Comparison of ENCODE assay signal across 9 cellular contexts in the genomic region with DNA sequence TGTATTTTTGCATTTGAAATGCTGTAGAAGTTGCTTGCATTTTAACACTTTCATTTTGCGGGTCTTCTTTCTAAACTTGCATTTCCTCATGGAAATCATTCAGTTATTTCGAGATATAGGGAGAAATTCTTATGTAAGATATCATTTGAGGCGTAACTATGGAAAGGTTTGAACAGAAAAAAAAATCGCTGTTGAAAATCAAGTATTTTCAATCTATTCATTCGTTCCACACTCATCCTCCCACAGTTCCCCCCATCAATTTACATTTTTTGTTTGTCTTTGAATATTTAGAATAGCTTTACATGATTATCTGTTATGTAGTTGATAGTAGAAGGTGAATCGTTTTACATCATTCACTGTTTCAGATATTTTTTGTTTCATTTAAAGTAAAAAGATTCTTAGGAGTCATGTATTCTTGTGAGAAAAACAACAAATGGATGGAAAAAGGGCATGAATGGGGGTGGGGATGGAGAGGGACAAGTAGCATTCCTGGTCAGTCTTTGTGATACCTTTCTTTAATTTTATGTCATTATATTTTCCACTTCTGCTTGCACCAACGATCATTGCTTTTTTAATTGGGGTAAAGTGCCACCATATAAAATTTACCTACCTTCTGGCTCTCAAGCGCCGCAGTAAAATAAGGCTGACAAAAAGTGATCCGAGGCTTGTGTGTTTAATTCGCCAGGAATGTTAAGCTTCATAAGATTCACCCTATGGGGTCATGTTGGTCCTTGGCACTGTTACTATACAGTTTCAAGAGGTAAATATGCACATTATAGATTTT. TPM values are rescaled to one million over a fixed set of nuclear protein-coding genes. Genes with fewer than 3 reads are reported as not detected.
DNase-seq lines count a peak whose midpoint lies in the region; ATAC-seq and TF ChIP-seq lines count a peak whose summit lies in the region.
"Had no signal": no experiment of that assay in that cellular context is flagged by ENCODE, and none has a peak within 500 bp of the region (broad histone marks: within the 10 kb centered on the region; RNA-seq: fewer than 3 reads in every experiment).

No MANE protein-coding gene starts in this region.

- H3K9me3 ChIP-seq in tibial artery, result no peaks in the 10 kb centered on the region
- H3K9me3 ChIP-seq in CD8-positive, alpha-beta T cell (ENCODE audit: low read length), result no peaks in the 10 kb centered on the region

- intact Hi-C loops in tibial artery (cut with DNase I; ENCODE audit: low total_unique reads), result no loop called here
- intact Hi-C loops in CD8-positive, alpha-beta T cell (cut with DNase I, micrococcal nuclease), result loop anchor here in 1 of 2 experiments (10.0 kb wide), 1 partner anchor 1906 kb away; the partner anchor contains the start of gene OTUD1

- H3K27me3 ChIP-seq in layer of hippocampus (ENCODE audit: control insufficient read depth, insufficient read depth, low read length) (no peaks in the 10 kb centered on the region), tibial artery (peaks cover 0 to under 1% of the 10 kb centered on the region in 2 donors)
- H3K27me3 ChIP-seq in CD8-positive, alpha-beta T cell (ENCODE audit: insufficient read depth, low read length), result peaks cover 8% of the 10 kb centered on the region

- H3K27ac ChIP-seq in layer of hippocampus (ENCODE audit: low read depth, low read length) (peak overlapping the region; percentile 94), tibial artery (peak overlapping the region; percentile 92 to 99)
- no peak overlapping the region for H3K27ac ChIP-seq in CD8-positive, alpha-beta T cell (ENCODE audit: low read depth, low read length)

- peak overlapping the region; percentile 78 for H3K4me3 Mint-ChIP-seq in activated naive CD4-positive, alpha-beta T cell treated with anti-CD3 and anti-CD28 coated beads, Interleukin-2, amount 50 U/mL, for 24 hours
- peak overlapping the region; percentile 96 for H3K4me3 Mint-ChIP-seq in activated T-helper 17 cell treated with anti-CD3 and anti-CD28 coated beads, Interleukin-2, amount 50 U/mL, for 72 hours
- H3K4me3 Mint-ChIP-seq in CD8-positive, alpha-beta T cell, result no peak overlapping the region

- H3K27me3 Mint-ChIP-seq in activated naive CD4-positive, alpha-beta T cell treated with anti-CD3 and anti-CD28 coated beads, Interleukin-2, amount 50 U/mL, for 24 hours, result peaks cover 13% of the 10 kb centered on the region
- no peaks in the 10 kb centered on the region for H3K27me3 Mint-ChIP-seq in activated T-helper 17 cell treated with anti-CD3 and anti-CD28 coated beads, Interleukin-2, amount 50 U/mL, for 72 hours
- H3K27me3 Mint-ChIP-seq in CD8-positive, alpha-beta T cell (ENCODE audit: low read depth), result peaks cover 20% of the 10 kb centered on the region

- peaks cover 57% of the 10 kb centered on the region for H3K4me1 Mint-ChIP-seq in activated naive CD4-positive, alpha-beta T cell treated with anti-CD3 and anti-CD28 coated beads, Interleukin-2, amount 50 U/mL, for 24 hours
- peaks cover 20% of the 10 kb centered on the region for H3K4me1 Mint-ChIP-seq in activated T-helper 17 cell treated with anti-CD3 and anti-CD28 coated beads, Interleukin-2, amount 50 U/mL, for 72 hours
- peaks cover 35% of the 10 kb centered on the region for H3K4me1 Mint-ChIP-seq in CD8-positive, alpha-beta T cell (ENCODE audit: low read depth)

- peak overlapping the region; percentile 83 to 90 for H3K4me3 ChIP-seq in tibial artery
- no peak overlapping the region for H3K4me3 ChIP-seq in CD8-positive, alpha-beta T cell (ENCODE audit: low read depth, low read length)

- no peak overlapping the region for H3K27ac Mint-ChIP-seq in activated naive CD4-positive, alpha-beta T cell treated with anti-CD3 and anti-CD28 coated beads, Interleukin-2, amount 50 U/mL, for 24 hours
- no peak overlapping the region for H3K27ac Mint-ChIP-seq in activated T-helper 17 cell treated with anti-CD3 and anti-CD28 coated beads, Interleukin-2, amount 50 U/mL, for 72 hours
- no peak overlapping the region for H3K27ac Mint-ChIP-seq in CD8-positive, alpha-beta T cell

- H3K9me3 Mint-ChIP-seq in activated naive CD4-positive, alpha-beta T cell treated with anti-CD3 and anti-CD28 coated beads, Interleukin-2, amount 50 U/mL, for 24 hours, result no peaks in the 10 kb centered on the region
- H3K9me3 Mint-ChIP-seq in activated T-helper 17 cell treated with anti-CD3 and anti-CD28 coated beads, Interleukin-2, amount 50 U/mL, for 72 hours, result no peaks in the 10 kb centered on the region
- no peaks in the 10 kb centered on the region for H3K9me3 Mint-ChIP-seq in CD8-positive, alpha-beta T cell

- H3K4me1 ChIP-seq in tibial artery, result peaks cover 0 to 12% (median 0%) of the 10 kb centered on the region in 4 donors
- peaks cover 25% of the 10 kb centered on the region for H3K4me1 ChIP-seq in CD8-positive, alpha-beta T cell (ENCODE audit: insufficient read depth, low read length)

- CTCF ChIA-PET in CD8-positive, alpha-beta T cell (lab: Charles Lee), result interaction anchor here (0.6 kb wide), 1 partner anchor 471 kb away, joined by 4 read pairs; no protein-coding TSS in a partner anchor

- H3K36me3 Mint-ChIP-seq in activated naive CD4-positive, alpha-beta T cell treated with anti-CD3 and anti-CD28 coated beads, Interleukin-2, amount 50 U/mL, for 24 hours, result peaks cover 2% of the 10 kb centered on the region
- H3K36me3 Mint-ChIP-seq in activated T-helper 17 cell treated with anti-CD3 and anti-CD28 coated beads, Interleukin-2, amount 50 U/mL, for 72 hours (ENCODE audit: low read depth), result peaks cover 12% of the 10 kb centered on the region
- peaks cover 8% of the 10 kb centered on the region for H3K36me3 Mint-ChIP-seq in CD8-positive, alpha-beta T cell

- POLR2A ChIA-PET in CD8-positive, alpha-beta T cell (lab: Charles Lee), result interaction anchor here (1.3 kb wide), 1 partner anchor 60 kb away, joined by 3 read pairs; no protein-coding TSS in a partner anchor

- ATAC-seq in activated T-helper 17 cell treated with anti-CD3 and anti-CD28 coated beads, Interleukin-2, amount 50 U/mL, for 72 hours (replicated peaks), result no peak
- ATAC-seq in CD8-positive, alpha-beta T cell, result no peak
- ATAC-seq in left lobe of liver, result no peak

- no peak for DNase-seq in activated naive CD4-positive, alpha-beta T cell treated with anti-CD3 and anti-CD28 coated beads, Interleukin-2, amount 50 U/mL, for 16 hours
- DNase-seq in tibial artery, result no peak
- DNase-seq in CD8-positive, alpha-beta T cell, result no peak
- DNase-seq in left lobe of liver (ENCODE audit: low spot score), result no peak
- no peak for DNase-seq in GM19238 (ENCODE audit: insufficient read length, low spot score)
- DNase-seq: Calu3 had no signal

- TF ChIP-seq CTCF in tibial artery (IDR thresholded peaks at IDR 0.05), result no peak
- TF ChIP-seq CTCF in CD8-positive, alpha-beta T cell (IDR thresholded peaks at IDR 0.05), result no peak

- no peaks in the 10 kb centered on the region for H3K36me3 ChIP-seq in tibial artery
- no peaks in the 10 kb centered on the region for H3K36me3 ChIP-seq in CD8-positive, alpha-beta T cell (ENCODE audit: insufficient read depth, low read length)

RNA-seq across cellular contexts. Expression of gene SKIDA1, which starts 3.2 kb away (rescaled TPM):
- under 1 TPM; 0.06 to 0.95 TPM for total RNA-seq in activated T-helper 17 cell treated with anti-CD3 and anti-CD28 coated beads, Interleukin-2, amount 50 U/mL, for 72 hours
- total RNA-seq in CD8-positive, alpha-beta T cell, result not detected
- 3.4 TPM for total RNA-seq in left lobe of liver

RNA-seq across cellular contexts. Expression of gene MLLT10, which starts 5.4 kb away (rescaled TPM):
- total RNA-seq in activated T-helper 17 cell treated with anti-CD3 and anti-CD28 coated beads, Interleukin-2, amount 50 U/mL, for 72 hours, result 10 to 100 TPM; 45.2 to 50.1 TPM
- 10 to 100 TPM; 36.7 to 41.0 TPM for total RNA-seq in CD8-positive, alpha-beta T cell
- 19.5 TPM for total RNA-seq in left lobe of liver
